ENCODE assay signal across 1 cellular context in genomic region chr21:44872266-44872567, GRCh38.
TF ChIP-seq lines count a peak whose summit lies in the region.

No MANE protein-coding gene starts in this region.

TF ChIP-seq in H1, 55 proteins besides CTCF, POLR2A, EP300 and RAD21 (continued from another document):
- no peak for TF ChIP-seq EZH2 (IDR thresholded peaks at IDR 0.05; ENCODE audit: low read depth, low read length, severe bottlenecking)
- TF ChIP-seq GABPA (IDR thresholded peaks at IDR 0.05; ENCODE audit: borderline replicate concordance, insufficient read depth, low read length) = no peak
- no peak for TF ChIP-seq RFX5 (IDR thresholded peaks at IDR 0.05; ENCODE audit: borderline replicate concordance, low read depth, low read length)
- TF ChIP-seq SP1 (IDR thresholded peaks at IDR 0.05; ENCODE audit: low read depth, low read length) = no peak
